In genomic region chr21:42242611-42243010, GRCh38 we compare ENCODE assay signal across 16 cellular contexts.
"Had no signal": no experiment of that assay in that cellular context is flagged by ENCODE, and none has a peak within 500 bp of the region (broad histone marks: within the 10 kb centered on the region; RNA-seq: fewer than 3 reads in every experiment).

No MANE protein-coding gene starts in this region.

- H3K27ac Mint-ChIP-seq: activated CD4-positive, alpha-beta T cell treated with anti-CD3 and anti-CD28 coated beads, Interleukin-2, amount 10 ng/mL, durations not matched to agents 24 days and 14 days; activated T-helper 1 cell treated with anti-CD3 and anti-CD28 coated beads, Interleukin-12 subunit alpha, Interleukin-12 subunit beta, Interleukin-2, Interleukin-4 antibody, amounts not matched to agents 30 ng/mL and 10 ng/mL and 1 ng/mL, durations not matched to agents 14 hours and 24 hours and 36 hours; effector memory CD8-positive, alpha-beta T cell; natural killer cell; T-helper 1 cell treated with Interleukin-12 subunit alpha and Interleukin-12 subunit beta and Interleukin-4 antibody, amounts not matched to agents 30 μg/mL and 1 μg/mL, for 36 hours had no signal

- H3K4me3 Mint-ChIP-seq: activated CD4-positive, alpha-beta T cell treated with anti-CD3 and anti-CD28 coated beads, Interleukin-2, amount 10 ng/mL, durations not matched to agents 24 days and 14 days; activated T-helper 1 cell treated with anti-CD3 and anti-CD28 coated beads, Interleukin-12 subunit alpha, Interleukin-12 subunit beta, Interleukin-2, Interleukin-4 antibody, amounts not matched to agents 30 ng/mL and 10 ng/mL and 1 ng/mL, durations not matched to agents 14 hours and 24 hours and 36 hours; effector memory CD8-positive, alpha-beta T cell; natural killer cell; T-helper 1 cell treated with Interleukin-12 subunit alpha and Interleukin-12 subunit beta and Interleukin-4 antibody, amounts not matched to agents 30 μg/mL and 1 μg/mL, for 36 hours had no signal

- H3K9me3 Mint-ChIP-seq: activated CD4-positive, alpha-beta T cell treated with anti-CD3 and anti-CD28 coated beads, Interleukin-2, amount 10 ng/mL, durations not matched to agents 24 days and 14 days; activated T-helper 1 cell treated with anti-CD3 and anti-CD28 coated beads, Interleukin-12 subunit alpha, Interleukin-12 subunit beta, Interleukin-2, Interleukin-4 antibody, amounts not matched to agents 30 ng/mL and 10 ng/mL and 1 ng/mL, durations not matched to agents 14 hours and 24 hours and 36 hours; effector memory CD8-positive, alpha-beta T cell; natural killer cell; T-helper 1 cell treated with Interleukin-12 subunit alpha and Interleukin-12 subunit beta and Interleukin-4 antibody, amounts not matched to agents 30 μg/mL and 1 μg/mL, for 36 hours had no signal

- H3K36me3 Mint-ChIP-seq: natural killer cell had no signal

- H3K27me3 Mint-ChIP-seq: effector memory CD8-positive, alpha-beta T cell had no signal

- H3K36me3 ChIP-seq: brain microvascular endothelial cell, heart right ventricle had no signal

- H3K9me3 ChIP-seq: heart right ventricle had no signal

- H3K27me3 ChIP-seq: heart right ventricle had no signal

- ATAC-seq: effector memory CD8-positive, alpha-beta T cell; heart right ventricle; left colon; natural killer cell had no signal

- H3K27ac ChIP-seq: brain microvascular endothelial cell, heart right ventricle had no signal

- H3K4me3 ChIP-seq: heart right ventricle had no signal

- FAIRE-seq: frontal cortex had no signal

- DNase-seq: activated CD4-positive, alpha-beta T cell treated with anti-CD3 and anti-CD28 coated beads, Interleukin-2, amount 10 ng/mL, durations not matched to agents 24 days and 14 days; anterior cingulate cortex; brain microvascular endothelial cell; cerebellar nuclear complex; effector memory CD8-positive, alpha-beta T cell; heart right ventricle; left colon; mammary epithelial cell; natural killer cell; stimulated activated CD4-positive, alpha-beta T cell treated with anti-CD3 and anti-CD28 coated beads, Interleukin-4, amount 100 ng/mL, for 1 hour; stimulated activated naive CD4-positive, alpha-beta T cell treated with Interleukin-2 at 50 U/mL for 16 hours; substantia nigra; trophoblast cell had no signal
